Comparison of ENCODE assay signal across 9 cellular contexts in genomic region chr2:132909427-132909826, GRCh38.
"Had no signal": no experiment of that assay in that cellular context is flagged by ENCODE, and none has a peak within 500 bp of the region (broad histone marks: within the 10 kb centered on the region; RNA-seq: fewer than 3 reads in every experiment).

No MANE protein-coding gene starts in this region.

- ATAC-seq: gastroesophageal sphincter; pancreas; stimulated activated naive CD8-positive, alpha-beta T cell treated with anti-CD3 and anti-CD28 coated beads, Interleukin-15, Interleukin-2, amounts not matched to agents 100 U/mL and 50 U/mL, for 24 hours had no signal

- DNase-seq: activated CD4-positive, alpha-beta T cell treated with anti-CD3 and anti-CD28 coated beads, Interleukin-2, amount 50 U/mL, for 1 hour; kidney; pancreas; stimulated activated CD4-positive, alpha-beta T cell treated with anti-CD3 and anti-CD28 coated beads, Interleukin-4, amount 100 ng/mL, for 1 hour; stimulated activated CD8-positive, alpha-beta memory T cell treated with anti-CD3 and anti-CD28 coated beads, Interleukin-4, amount 100 ng/mL, for 48 hours; stimulated activated naive CD8-positive, alpha-beta T cell treated with anti-CD3 and anti-CD28 coated beads, Interleukin-15, Interleukin-2, amounts not matched to agents 100 U/mL and 50 U/mL, for 24 hours; testis; uterus had no signal
